8 cellular contexts compared by ENCODE assay signal in the genomic region with DNA sequence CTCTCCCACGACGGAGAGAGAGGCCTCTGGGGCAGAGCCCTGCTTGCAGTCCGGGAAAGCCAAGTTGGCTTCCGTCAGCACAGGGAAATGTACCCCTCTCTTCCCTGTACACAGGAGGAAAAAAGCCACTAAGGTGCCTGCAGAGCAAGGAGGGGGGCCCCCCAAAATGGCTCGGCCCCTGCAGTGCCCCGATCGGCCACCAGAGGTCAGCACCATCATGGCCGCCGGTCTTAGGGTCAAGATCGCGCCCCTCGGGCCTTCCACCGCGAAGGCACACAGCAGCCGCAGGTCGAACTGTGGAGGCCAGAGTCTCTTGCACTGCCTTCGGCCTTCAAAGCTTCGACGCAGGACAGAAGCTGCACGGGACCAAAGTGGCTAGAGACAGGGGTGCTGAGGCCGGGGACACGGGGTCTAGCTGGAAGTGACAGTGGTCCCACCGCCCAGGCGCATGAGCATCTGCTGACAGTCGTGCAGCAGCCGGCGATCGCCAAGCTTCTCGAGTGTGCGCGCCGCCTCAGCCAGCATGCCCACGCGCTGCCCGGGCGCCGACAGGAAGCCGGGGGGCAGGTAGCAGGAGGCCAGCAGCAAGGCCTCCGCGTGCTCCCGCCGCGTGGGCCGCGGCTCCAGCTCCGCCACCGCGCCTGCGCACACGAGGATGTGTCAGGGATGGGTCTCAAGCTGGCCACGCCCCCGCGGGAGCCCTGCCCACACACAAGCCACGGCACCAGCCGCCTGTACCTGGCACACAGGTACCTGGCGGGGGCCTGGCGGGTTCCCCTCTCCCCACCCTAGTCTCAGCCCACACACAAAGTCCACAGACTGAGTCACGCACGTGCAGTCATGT. TPM values are rescaled to one million over a fixed set of nuclear protein-coding genes. Genes with fewer than 3 reads are reported as not detected.
DNase-seq lines count a peak whose midpoint lies in the region; ATAC-seq, FAIRE-seq and TF ChIP-seq lines count a peak whose summit lies in the region.

No MANE protein-coding gene starts in this region.

- peaks cover 6 to 17% of the 10 kb centered on the region in 2 experiments for H4K20me1 ChIP-seq in H1 (replicated peaks in 1 of 2; ENCODE audit: control insufficient read depth in 1 of 2, insufficient read depth in 2 of 2, low read length in 2 of 2)

- peak; percentile 86 to 92 for TF ChIP-seq RAD21 in H1 (IDR thresholded peaks at IDR 0.05 in 1 of 2, conservative IDR thresholded peaks at IDR 0.05 in 1 of 2; ENCODE audit: low read depth in 2 of 2, low read length in 2 of 2)

- no peak for TF ChIP-seq POLR2A in H1 (IDR thresholded peaks at IDR 0.05; ENCODE audit: control extremely low read depth in 1 of 2, low read depth in 2 of 2, low read length in 2 of 2)

- H2BK20ac ChIP-seq in H1 (ENCODE audit: low read length) = 0 out of 2 replicates have a peak overlapping the region, but pooled peaks have one; percentile 5

- H3K9me3 ChIP-seq in H1 (ENCODE audit: insufficient read depth in 2 of 2, low read depth in 1 of 2, low read length in 1 of 2) = no peaks in the 10 kb centered on the region

- H3K79me2 ChIP-seq in H1 (ENCODE audit: control insufficient read depth in 1 of 2, insufficient read depth in 2 of 2, low read length in 2 of 2) = no peaks in the 10 kb centered on the region

- TF ChIP-seq CTCF in GM12872 (IDR thresholded peaks at IDR 0.05; ENCODE audit: insufficient read depth, low read depth, low read length) (peak; percentile 98), H1 (IDR thresholded peaks at IDR 0.05; ENCODE audit: control extremely low read depth in 1 of 3, insufficient read depth in 1 of 3, low read depth in 1 of 3, low read length in 3 of 3) (peak; percentile 93 to 97 (median 97))

- H2AFZ ChIP-seq in H1 (ENCODE audit: low read length) = no peak overlapping the region

- H3K79me1 ChIP-seq in H1 (ENCODE audit: low read depth, low read length) = no peaks in the 10 kb centered on the region

- H4K5ac ChIP-seq in H1 (ENCODE audit: insufficient read length, low read depth, low read length) = no peak overlapping the region

- H2AK5ac ChIP-seq in H1 (ENCODE audit: low read depth, low read length) = no peak overlapping the region; the same call in 1 of the 2 replicates

- POLR2A ChIA-PET in H1 (lab: Charles Lee; ENCODE audit: partially characterized antibody) = interaction anchor here (0.7 to 24.7 kb wide), 8 partner anchors 12 to 112 kb away, joined by 3 to 532 read pairs (median 4); partner anchors contain the start of gene SREBF1

- CTCF ChIA-PET in H1 (lab: Charles Lee; ENCODE audit: partially characterized antibody) = interaction anchor here (0.7 to 18.1 kb wide), 50 partner anchors 7 to 1885 kb away, joined by 3 to 375 read pairs (median 4); partner anchors contain the start of gene SREBF1

- H3K9ac ChIP-seq in H1 (replicated peaks in 1 of 4; ENCODE audit: extremely low read depth in 1 of 4, low read depth in 3 of 4, low read length in 3 of 4) = no peak overlapping the region

- H3K4me2 ChIP-seq in H1 (ENCODE audit: insufficient read depth in 1 of 2, low read depth in 2 of 2, low read length in 2 of 2) = peak overlapping the region in 1 of 2 experiments; percentile 69; a peak in 2 of 4 replicates

- H3K27me3 ChIP-seq in H1 (replicated peaks in 1 of 4; ENCODE audit: control insufficient read depth in 3 of 4, extremely low read depth in 1 of 4, insufficient read depth in 3 of 4, low read length in 3 of 4) = peaks cover 6 to 23% (median 16%) of the 10 kb centered on the region in 4 experiments

- ATAC-seq in GM21576 (IDR thresholded peaks at IDR 0.05; ENCODE audit: unreplicated experiment) (no peak), GM21367 (IDR thresholded peaks at IDR 0.05; ENCODE audit: unreplicated experiment) (no peak)

- DNase-seq in M059J (ENCODE audit: low read depth) (peak; percentile 41), H1 (ENCODE audit: low read depth in 1 of 2, low spot score in 2 of 2) (peak in 1 of 2 experiments; percentile 99), midbrain (lab: John Stamatoyannopoulos, UW) (peak; percentile 66)
- DNase-seq in activated CD8-positive, alpha-beta memory T cell treated with anti-CD3 and anti-CD28 coated beads for 1 hour (ENCODE audit: extremely low read depth in 1 of 2, low read depth in 1 of 2) = peak; percentile 22 to 59
- DNase-seq in stimulated activated CD8-positive, alpha-beta memory T cell treated with anti-CD3 and anti-CD28 coated beads, Interleukin-7, amount 100 ng/mL, for 1 hour (ENCODE audit: low read depth in 2 of 2) = peak; percentile 46 to 60

- no peak overlapping the region for H2BK120ac ChIP-seq in H1 (replicated peaks; ENCODE audit: low read depth, low read length)

- peak overlapping the region; percentile 83 for H3K18ac ChIP-seq in H1 (ENCODE audit: extremely low read depth, low read length)

- FAIRE-seq in H1 (lab: Jason Lieb, UNC) = no peak

- no peak overlapping the region for H3K4ac ChIP-seq in H1 (replicated peaks; ENCODE audit: insufficient read length, low read depth, low read length)

- H2BK5ac ChIP-seq in H1 (ENCODE audit: low read depth, low read length) = peak overlapping the region; percentile 75; the same call in 1 of the 2 replicates

- H4K8ac ChIP-seq in H1 (ENCODE audit: extremely low read depth, insufficient read depth, low read length) = peak overlapping the region; percentile 16

- H3K27ac ChIP-seq in H1 (ENCODE audit: low read depth, low read length) = no peak overlapping the region

- H3K36me3 ChIP-seq in H1 (ENCODE audit: control insufficient read depth in 2 of 4, insufficient read depth in 4 of 4, low read length in 3 of 4) = peaks cover 18 to 38% (median 29%) of the 10 kb centered on the region in 4 experiments; a peak in 7 of 8 replicates

- H3K4me3 ChIP-seq in H1 (ENCODE audit: extremely low read depth in 1 of 4, insufficient read depth in 2 of 4, low read depth in 3 of 4, low read length in 4 of 4) = peak overlapping the region in 1 of 4 experiments; percentile 14; a peak in 1 of 8 replicates

- no peak overlapping the region for H3K14ac ChIP-seq in H1 (ENCODE audit: insufficient read length)

- peaks cover 0 to 20% (median 12%) of the 10 kb centered on the region in 4 experiments; a peak in 6 of 7 replicates for H3K4me1 ChIP-seq in H1 (replicated peaks in 1 of 4; ENCODE audit: control insufficient read depth in 3 of 4, insufficient read depth in 4 of 4, low read length in 3 of 4)

- H3K23ac ChIP-seq in H1 (ENCODE audit: insufficient read length) = no peak overlapping the region

- no peak for TF ChIP-seq EP300 in H1 (IDR thresholded peaks at IDR 0.05; ENCODE audit: borderline replicate concordance in 1 of 2, low read depth in 2 of 2, low read length in 2 of 2)

- H3K56ac ChIP-seq in H1 (replicated peaks; ENCODE audit: insufficient read length, low read depth, low read length) = no peak overlapping the region

- H2BK12ac ChIP-seq in H1 (ENCODE audit: low read depth, low read length) = 0 out of 2 replicates have a peak overlapping the region, but pooled peaks have one; percentile 92

- no peak overlapping the region for H4K91ac ChIP-seq in H1 (replicated peaks; ENCODE audit: insufficient read length, low read length)

- no peak overlapping the region for H2BK15ac ChIP-seq in H1 (ENCODE audit: low read length)

- H3K23me2 ChIP-seq in H1 (ENCODE audit: low read depth, low read length) = peaks cover 10% of the 10 kb centered on the region; the same call in 1 of the 2 replicates

- WGBS in H1 (ENCODE audit: extremely low coverage in 1 of 2, insufficient coverage in 1 of 2, insufficient read length in 1 of 2, insufficient replicate concordance in 2 of 2, low coverage in 1 of 2, low lambda C conversion rate in 2 of 2, missing lambda C conversion rate in 1 of 2), 2 experiments = 63% methylated on average over 53 of the region's 59 CpGs; no CpG with 5 or more reads in 1 of the 2 experiments

TF ChIP-seq in H1, 55 proteins besides CTCF, POLR2A, EP300 and RAD21 (continues in another document):
- TF ChIP-seq SIRT6 (IDR thresholded peaks at IDR 0.05; ENCODE audit: low read length) (no peak), MAFK (IDR thresholded peaks at IDR 0.05; ENCODE audit: low read depth, low read length) (no peak), JUN (IDR thresholded peaks at IDR 0.05; ENCODE audit: low read depth, low read length) (no peak), GTF2F1 (IDR thresholded peaks at IDR 0.05; ENCODE audit: borderline replicate concordance, low read depth, low read length) (no peak), BACH1 (IDR thresholded peaks at IDR 0.05; ENCODE audit: low read length) (peak; percentile 17; the same call in 1 of the 2 replicates), SIN3A (conservative IDR thresholded peaks at IDR 0.05 in 1 of 2, IDR thresholded peaks at IDR 0.05 in 1 of 2; ENCODE audit: low read depth in 1 of 2, low read length in 2 of 2) (peak in 1 of 2 experiments; percentile 17; a peak in 1 of 4 replicates), YY1 (IDR thresholded peaks at IDR 0.05; ENCODE audit: low read depth, low read length) (peak; percentile 96), SP1 (IDR thresholded peaks at IDR 0.05; ENCODE audit: low read depth, low read length) (no peak), POLR2AphosphoS5 (IDR thresholded peaks at IDR 0.05; ENCODE audit: low read depth, low read length) (0 out of 2 replicates have a peak, but pooled peaks have one; percentile 18)
- TF ChIP-seq, protein P1, sequence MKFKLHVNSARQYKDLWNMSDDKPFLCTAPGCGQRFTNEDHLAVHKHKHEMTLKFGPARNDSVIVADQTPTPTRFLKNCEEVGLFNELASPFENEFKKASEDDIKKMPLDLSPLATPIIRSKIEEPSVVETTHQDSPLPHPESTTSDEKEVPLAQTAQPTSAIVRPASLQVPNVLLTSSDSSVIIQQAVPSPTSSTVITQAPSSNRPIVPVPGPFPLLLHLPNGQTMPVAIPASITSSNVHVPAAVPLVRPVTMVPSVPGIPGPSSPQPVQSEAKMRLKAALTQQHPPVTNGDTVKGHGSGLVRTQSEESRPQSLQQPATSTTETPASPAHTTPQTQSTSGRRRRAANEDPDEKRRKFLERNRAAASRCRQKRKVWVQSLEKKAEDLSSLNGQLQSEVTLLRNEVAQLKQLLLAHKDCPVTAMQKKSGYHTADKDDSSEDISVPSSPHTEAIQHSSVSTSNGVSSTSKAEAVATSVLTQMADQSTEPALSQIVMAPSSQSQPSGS (IDR thresholded peaks at IDR 0.05; ENCODE audit: low read length) = no peak

RNA-seq across cellular contexts. Expression of gene SREBF1, which starts 24.4 kb away (rescaled TPM):
- 40.5 and 57.7 TPM in 2 replicates for total RNA-seq in M059J (2014; rRNA removed; shearing (Covaris generic))
- total RNA-seq in H1 (2021; fragmentation: NEBNext Ultra II Directional; extraction: Animal tissue kit (Norgen Biotek cat#: 25700)) = 69.9 and 70.8 TPM in 2 replicates
- polyA plus RNA-seq in H1 (2011; rRNA removed) = 28.6 and 64.6 TPM in 2 replicates
- 34.1 TPM for polyA plus RNA-seq in H1 (2011; cell fraction: cytosol; rRNA removed)
- 270 TPM for polyA plus RNA-seq in H1 (2011; cell fraction: nucleus; rRNA removed)
- polyA plus RNA-seq in H1 (2012, experiment 1 of 2) = 45.2 to 64.7 TPM (median 53.7 TPM) in 4 replicates
- 36.4 TPM for polyA plus RNA-seq in H1 (2012, experiment 2 of 2)
- 88.4 TPM for polyA plus RNA-seq in H1 (2013, experiment 1 of 2)
- polyA plus RNA-seq in H1 (2013, experiment 2 of 2) = 76.5 TPM
- 21.0 and 35.5 TPM in 2 replicates for polyA minus RNA-seq in H1 (2011; rRNA and poly(A)+ RNA removed)
- 60.1 TPM for polyA minus RNA-seq in H1 (2011; cell fraction: cytosol; rRNA and poly(A)+ RNA removed)
- 90.1 TPM for polyA minus RNA-seq in H1 (2011; cell fraction: nucleus; rRNA and poly(A)+ RNA removed)
